In genomic region chr13:41668130-41668757, GRCh38 we compare ENCODE assay signal across 8 cellular contexts.
DNase-seq lines count a peak whose midpoint lies in the region; ATAC-seq and TF ChIP-seq lines count a peak whose summit lies in the region.

No MANE protein-coding gene starts in this region.

- TF ChIP-seq CTCF in AG09319 (IDR thresholded peaks at IDR 0.05; ENCODE audit: low read depth, low read length) (peak; percentile 73), GM12875 (IDR thresholded peaks at IDR 0.05; ENCODE audit: borderline replicate concordance, insufficient read depth, low read depth, low read length) (peak; percentile 67), left lung (IDR thresholded peaks at IDR 0.05) (peak; percentile 65 to 70), thyroid gland (IDR thresholded peaks at IDR 0.05) (peak; percentile 61 to 98 (median 80))

- H3K27ac ChIP-seq in left lung, result no peak overlapping the region
- H3K27ac ChIP-seq in thyroid gland, result no peak overlapping the region

- H3K27me3 ChIP-seq in left lung (no peaks in the 10 kb centered on the region), thyroid gland (no peaks in the 10 kb centered on the region)

- WGBS in thyroid gland, 2 donors, result 7 to 33% methylated on average over 1 of the region's 1 CpG

- peaks cover 0 to 3% of the 10 kb centered on the region in 2 donors for H3K4me1 ChIP-seq in left lung
- H3K4me1 ChIP-seq in thyroid gland, result no peaks in the 10 kb centered on the region

- intact Hi-C loops in left lung (cut with DNase I) (loop anchor here in 1 of 2 donors (10.0 kb wide), 2 partner anchors 377 to 447 kb away; partner anchors contain the start of gene DGKH), thyroid gland (cut with DNase I) (no loop called here)

- peak; percentile 89 for DNase-seq in AG09319 (ENCODE audit: extremely low read depth, low read depth)
- DNase-seq in NCI-H1417 treated with DMSO at 0.1 percent for 48 hours (lab: John Stamatoyannopoulos, UW), result peak; percentile 52
- DNase-seq in dedifferentiated amniotic fluid mesenchymal stem cell (ENCODE audit: extremely low spot score), result peak; percentile 95
- peak in 1 of 2 donors; percentile 42 for DNase-seq in left lung
- peak; percentile 50 to 55 for DNase-seq in thyroid gland

- no peak for TF ChIP-seq POLR2A in thyroid gland (IDR thresholded peaks at IDR 0.05)

- peak; percentile 76 for ATAC-seq in HG02798 (IDR thresholded peaks at IDR 0.05; ENCODE audit: poor library complexity, unreplicated experiment)
- ATAC-seq in SK-N-SH treated with all-trans-retinoic acid at 6 μM for 48 hours, result peak; percentile 100
- peak; percentile 99 for ATAC-seq in left lung

- H3K36me3 ChIP-seq in left lung (no peaks in the 10 kb centered on the region), thyroid gland (peaks cover 0 to 7% of the 10 kb centered on the region in 2 donors)

- no peaks in the 10 kb centered on the region for H3K9me3 ChIP-seq in left lung
- no peaks in the 10 kb centered on the region for H3K9me3 ChIP-seq in thyroid gland

- H3K4me3 ChIP-seq in GM12875 (ENCODE audit: low read depth, low read length) (no peak overlapping the region), left lung (no peak overlapping the region), thyroid gland (replicated peaks in 1 of 3) (no peak overlapping the region)

TF ChIP-seq in SK-N-SH treated with all-trans-retinoic acid at 6 μM for 48 hours, 23 proteins besides CTCF, POLR2A, EP300 and RAD21:
- TF ChIP-seq ZNF565 (CRISPR knock-in tag; conservative IDR thresholded peaks at IDR 0.05; ENCODE audit: low read depth) (no peak), TOX (CRISPR knock-in tag; IDR thresholded peaks at IDR 0.05; ENCODE audit: borderline replicate concordance) (no peak), RARB (CRISPR knock-in tag; IDR thresholded peaks at IDR 0.05) (no peak), ARNTL (CRISPR knock-in tag; IDR thresholded peaks at IDR 0.05; ENCODE audit: borderline replicate concordance, low read depth) (no peak), ZNF8 (CRISPR knock-in tag; IDR thresholded peaks at IDR 0.05) (no peak)
